ENCODE assay signal across 8 cellular contexts in genomic region chr12:52873832-52874572, GRCh38. TPM values are rescaled to one million over a fixed set of nuclear protein-coding genes. Genes with fewer than 3 reads are reported as not detected.
DNase-seq lines count a peak whose midpoint lies in the region; ATAC-seq and TF ChIP-seq lines count a peak whose summit lies in the region.

No MANE protein-coding gene starts in this region.

- H3K27me3 ChIP-seq in duodenal mucosa (ENCODE audit: control insufficient read depth in 1 of 2, insufficient read depth in 2 of 2, low read length in 2 of 2) = no peaks in the 10 kb centered on the region

- peak overlapping the region; percentile 71 to 79 for H3K9ac ChIP-seq in duodenal mucosa (ENCODE audit: low read depth in 1 of 2, low read length in 2 of 2)

- H3K9me3 ChIP-seq in duodenal mucosa (ENCODE audit: control insufficient read depth in 1 of 2, low read length in 2 of 2) = no peaks in the 10 kb centered on the region

- intact Hi-C loops in lower leg skin (cut with DNase I; ENCODE audit: low total_unique reads) = no loop called here

- peak overlapping the region; percentile 61 to 63 for H3K4me3 ChIP-seq in duodenal mucosa (ENCODE audit: low read depth in 1 of 2, low read length in 2 of 2)
- H3K4me3 ChIP-seq in lower leg skin (ENCODE audit: low read depth, poor library complexity, severe bottlenecking) = peak overlapping the region; percentile 20

- TF ChIP-seq POLR2A in lower leg skin (IDR thresholded peaks at IDR 0.05) = no peak

- H3K4me1 ChIP-seq in duodenal mucosa (ENCODE audit: control insufficient read depth in 1 of 2, insufficient read depth in 2 of 2, low read length in 2 of 2) = peaks cover 59 to 80% of the 10 kb centered on the region in 2 donors

- peak overlapping the region; percentile 67 for H3K27ac ChIP-seq in duodenal mucosa (ENCODE audit: low read depth, low read length)

- TF ChIP-seq CTCF in lower leg skin (IDR thresholded peaks at IDR 0.05) = no peak

- no peaks in the 10 kb centered on the region for H3K36me3 ChIP-seq in duodenal mucosa (ENCODE audit: control insufficient read depth in 1 of 2, insufficient read depth in 2 of 2, low read length in 2 of 2)

- DNase-seq in NCI-H1092 (lab: John Stamatoyannopoulos, UW) = peak; percentile 28
- peak; percentile 62 for DNase-seq in activated CD4-positive, alpha-beta T cell treated with anti-CD3 and anti-CD28 coated beads for 48 hours
- peak; percentile 90 to 98 for DNase-seq in lower leg skin (ENCODE audit: low spot score in 2 of 2)
- peak; percentile 20 for DNase-seq in stimulated activated CD8-positive, alpha-beta memory T cell treated with anti-CD3 and anti-CD28 coated beads, Interleukin-12 subunit alpha, Interleukin-12 subunit beta, amount 100 ng/mL, for 24 hours (ENCODE audit: extremely low read depth)
- no peak for DNase-seq in GM19240 (ENCODE audit: insufficient read length, low spot score)

- ATAC-seq in GM18867 (IDR thresholded peaks at IDR 0.05; ENCODE audit: unreplicated experiment) (peak; percentile 53), GM18907 (IDR thresholded peaks at IDR 0.05; ENCODE audit: unreplicated experiment) (no peak)

- WGBS in lower leg skin, 2 donors = 0 to 1% methylated on average over 42 to 46 of the region's 55 CpGs

RNA-seq across cellular contexts. Expression of gene KRT78, which starts 25.2 kb away (rescaled TPM):
- total RNA-seq in lower leg skin = 100 to 1,000 TPM; 114 to 250 (median 183) TPM

RNA-seq across cellular contexts. Expression of gene KRT8, which starts 30.9 kb away (rescaled TPM):
- total RNA-seq in lower leg skin = 10 to 100 TPM; 18.1 to 96.0 (median 58.2) TPM

RNA-seq across cellular contexts. Expression of gene KRT79, which starts 39.9 kb away (rescaled TPM):
- 100 to 1,000 TPM in 2 of 4 donors, 10 to 100 TPM in 1, 1 to 10 TPM in 1; 8.5 to 259 (median 78.2) TPM for total RNA-seq in lower leg skin
